ENCODE assay signal across 8 cellular contexts in the genomic region with DNA sequence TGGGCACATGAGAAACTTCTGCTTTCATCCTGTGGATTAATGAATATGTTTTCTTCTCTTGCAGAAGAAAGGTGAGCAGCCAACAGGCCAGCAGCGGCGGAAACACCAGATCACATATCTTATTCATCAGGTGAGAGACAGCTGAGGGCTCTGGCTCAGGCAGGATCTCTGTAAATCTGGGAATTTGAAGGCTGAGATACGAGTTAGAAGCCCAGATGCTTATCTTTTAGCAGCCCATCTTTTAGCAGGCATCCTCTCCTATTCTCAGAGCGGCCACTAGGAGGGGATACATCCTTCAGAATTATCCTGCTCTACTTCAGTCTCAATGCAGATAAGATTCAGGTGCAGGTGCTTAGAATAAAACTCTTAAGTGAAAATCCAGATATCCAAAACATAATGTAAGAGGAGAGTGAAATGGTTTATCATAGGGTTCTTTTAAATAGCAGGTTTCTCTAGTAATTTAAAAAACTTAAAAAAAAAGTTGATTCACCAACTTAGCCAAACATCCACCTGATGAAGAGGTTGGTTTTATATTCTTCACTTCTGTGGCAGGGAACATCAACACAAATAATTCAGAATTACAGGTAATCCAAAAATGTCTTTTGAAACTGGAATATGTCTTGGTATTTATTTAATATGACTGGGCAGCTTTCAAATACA. TPM values are rescaled to one million over a fixed set of nuclear protein-coding genes. Genes with fewer than 3 reads are reported as not detected.
DNase-seq lines count a peak whose midpoint lies in the region; ATAC-seq, FAIRE-seq and TF ChIP-seq lines count a peak whose summit lies in the region.

No MANE protein-coding gene starts in this region.

- H3K27ac ChIP-seq in right lobe of liver = peak overlapping the region in 1 of 3 donors; percentile 64
- H3K27ac ChIP-seq in upper lobe of right lung = no peak overlapping the region

- 24% methylated on average over 2 of the region's 4 CpGs for WGBS in right lobe of liver (ENCODE audit: insufficient coverage, low coverage, low lambda C conversion rate, missing lambda C conversion rate)

- H3K27me3 ChIP-seq in bronchial epithelial cell (ENCODE audit: control insufficient read depth, insufficient read depth, low read length) (no peaks in the 10 kb centered on the region), right lobe of liver (no peaks in the 10 kb centered on the region), upper lobe of right lung (no peaks in the 10 kb centered on the region)

- no peak for TF ChIP-seq POLR2A in right lobe of liver (IDR thresholded peaks at IDR 0.05)

- peak; percentile 56 to 78 (median 74) for ATAC-seq in right lobe of liver
- ATAC-seq in upper lobe of right lung = peak; percentile 70
- no peak for ATAC-seq in HG02938 (IDR thresholded peaks at IDR 0.05; ENCODE audit: unreplicated experiment)

- H3K4me1 ChIP-seq in right lobe of liver (peaks cover 0 to 42% (median 0%) of the 10 kb centered on the region in 4 donors), upper lobe of right lung (no peaks in the 10 kb centered on the region)

- H3K36me3 ChIP-seq in bronchial epithelial cell (ENCODE audit: control insufficient read depth, insufficient read depth, low read length) = peaks cover 23% of the 10 kb centered on the region
- H3K36me3 ChIP-seq in right lobe of liver = peaks cover 11 to 56% (median 32%) of the 10 kb centered on the region in 4 donors
- peaks cover 95% of the 10 kb centered on the region for H3K36me3 ChIP-seq in upper lobe of right lung

- intact Hi-C loops in right lobe of liver (cut with DNase I) (no loop called here), upper lobe of right lung (cut with DNase I) (no loop called here)

- H3K9me3 ChIP-seq in right lobe of liver = no peaks in the 10 kb centered on the region
- no peaks in the 10 kb centered on the region for H3K9me3 ChIP-seq in upper lobe of right lung

- TF ChIP-seq CTCF in bronchial epithelial cell (IDR thresholded peaks at IDR 0.05; ENCODE audit: insufficient read depth, low read length, severe bottlenecking) (peak; percentile 73), right lobe of liver (IDR thresholded peaks at IDR 0.05) (peak; percentile 62 to 74 (median 70)), upper lobe of right lung (IDR thresholded peaks at IDR 0.05) (peak; percentile 72)

- DNase-seq in A172 (ENCODE audit: low spot score) (peak; percentile 80), GDM1 (lab: John Stamatoyannopoulos, UW) (peak; percentile 18), NCI-H1105 treated with DMSO at 0.1 percent for 48 hours (lab: John Stamatoyannopoulos, UW) (peak; percentile 38), T-helper 2 cell (peak in 3 of 5 experiments; percentile 48 to 72 (median 51)), bronchial epithelial cell (ENCODE audit: low read depth) (peak; percentile 69), right lobe of liver (no peak), upper lobe of right lung (no peak)

- H3K4me3 ChIP-seq in bronchial epithelial cell (ENCODE audit: low read depth, low read length) (no peak overlapping the region), right lobe of liver (no peak overlapping the region), upper lobe of right lung (no peak overlapping the region)

- FAIRE-seq in bronchial epithelial cell (lab: Jason Lieb, UNC) = no peak

RNA-seq across cellular contexts. Expression of a gene that starts 19.3 kb away (rescaled TPM):
- 0.09 TPM in 1 of 2 replicates, not detected in the other for total RNA-seq in A172 (2014; rRNA removed; shearing (Covaris generic))
- 1.2 and 1.8 TPM in 2 replicates for total RNA-seq in bronchial epithelial cell
- total RNA-seq in right lobe of liver = 1 to 10 TPM in 1 of 6 experiments, under 1 TPM in 5; 0.32 to 1.3 (median 0.67) TPM
- 3.8 TPM for total RNA-seq in upper lobe of right lung

RNA-seq across cellular contexts. Expression of a gene that starts 30.0 kb away (rescaled TPM):
- 40.3 and 51.5 TPM in 2 replicates for total RNA-seq in A172 (2014; rRNA removed; shearing (Covaris generic))
- total RNA-seq in bronchial epithelial cell = 9.2 and 11.5 TPM in 2 replicates
- 10 to 100 TPM; 17.4 to 23.4 (median 19.7) TPM for total RNA-seq in right lobe of liver
- total RNA-seq in upper lobe of right lung = 48.5 TPM

RNA-seq across cellular contexts. Expression of a gene that starts 45.9 kb away (rescaled TPM):
- 430 and 446 TPM in 2 replicates for total RNA-seq in A172 (2014; rRNA removed; shearing (Covaris generic))
- total RNA-seq in bronchial epithelial cell (163 and 225 TPM in 2 replicates), right lobe of liver (100 to 1,000 TPM; 131 to 192 (median 157) TPM), upper lobe of right lung (144 TPM)

RNA-seq across cellular contexts. Expression of a gene that starts 56.5 kb away (rescaled TPM):
- 133 and 138 TPM in 2 replicates for total RNA-seq in A172 (2014; rRNA removed; shearing (Covaris generic))
- total RNA-seq in bronchial epithelial cell (60.3 and 74.1 TPM in 2 replicates), right lobe of liver (10 to 100 TPM; 47.2 to 83.2 (median 61.4) TPM), upper lobe of right lung (41.8 TPM)

Comparison
In these comparisons a context has a peak if more than half of its experiments do, and no peak if none do; other contexts are left out.
1. DNase-seq: peak in A172 (single experiment), GDM1 (single experiment), NCI-H1105 treated with DMSO at 0.1 percent for 48 hours (single experiment), T-helper 2 cell (3 of 5) and bronchial epithelial cell (single experiment); none in right lobe of liver (0 of 3) and upper lobe of right lung (single experiment).
2. Peak in every context shown above with its lines, with median percentiles within 50 percentile points of each other: CTCF ChIP-seq.